Comparison of ENCODE assay signal across 19 cellular contexts in genomic region chr2:175461839-175462238, GRCh38.
A peak's percentile ranks its signal among the peaks of the same experiment; 100 is the strongest.
DNase-seq lines count a peak whose midpoint lies in the region; ATAC-seq and TF ChIP-seq lines count a peak whose summit lies in the region.
"Had no signal": no experiment of that assay in that cellular context is flagged by ENCODE, and none has a peak within 500 bp of the region (broad histone marks: within the 10 kb centered on the region; RNA-seq: fewer than 3 reads in every experiment).

No MANE protein-coding gene starts in this region.

- H3K27ac Mint-ChIP-seq in nephron progenitor cell (no peak overlapping the region), T-helper 17 cell (no peak overlapping the region)
- H3K27ac Mint-ChIP-seq: activated naive CD4-positive, alpha-beta T cell treated with anti-CD3 and anti-CD28 coated beads, Interleukin-2, amount 10 ng/mL, durations not matched to agents 7 days and 5 days; CD4-positive, alpha-beta memory T cell; naive B cell had no signal

- H3K4me3 Mint-ChIP-seq in nephron progenitor cell (peak overlapping the region; percentile 3), T-helper 17 cell (no peak overlapping the region)
- H3K4me3 Mint-ChIP-seq: activated naive CD4-positive, alpha-beta T cell treated with anti-CD3 and anti-CD28 coated beads, Interleukin-2, amount 10 ng/mL, durations not matched to agents 7 days and 5 days; CD4-positive, alpha-beta memory T cell; naive B cell had no signal

- peak; percentile 53 for DNase-seq in HuH-7 (ENCODE audit: low spot score)
- DNase-seq in NCI-H2029 (lab: John Stamatoyannopoulos, UW): peak; percentile 86
- DNase-seq in NCI-H748 treated with DMSO at 0.1 percent for 48 hours (lab: John Stamatoyannopoulos, UW): peak; percentile 93
- DNase-seq in nephron progenitor cell: no peak
- DNase-seq in T-helper 17 cell: no peak
- DNase-seq in stimulated activated CD4-positive, alpha-beta T cell treated with anti-CD3 and anti-CD28 coated beads, Interleukin-2, amount 100 ng/mL, for 24 hours: no peak
- DNase-seq: activated naive CD4-positive, alpha-beta T cell treated with anti-CD3 and anti-CD28 coated beads, Interleukin-2, amount 10 ng/mL, durations not matched to agents 7 days and 5 days; activated T-cell treated with anti-CD3 and anti-CD28 coated beads, Interleukin-2, amount 50 U/mL, for 48 hours; CD4-positive, alpha-beta memory T cell; GM23248; head of caudate nucleus; naive B cell; NCI-H1105 treated with DMSO at 0.1 percent for 48 hours; retina; stimulated activated CD4-positive, alpha-beta T cell treated with anti-CD3 and anti-CD28 coated beads, Interleukin-4, amount 100 ng/mL, for 1 hour; stimulated activated naive CD8-positive, alpha-beta T cell treated with anti-CD3 and anti-CD28 coated beads, Interleukin-15, Interleukin-2, amounts not matched to agents 100 U/mL and 50 U/mL, for 24 hours had no signal

- H3K9me3 Mint-ChIP-seq in nephron progenitor cell: peaks cover 25% of the 10 kb centered on the region

- H3K4me1 Mint-ChIP-seq in nephron progenitor cell (peaks cover 47% of the 10 kb centered on the region), T-helper 17 cell (no peaks in the 10 kb centered on the region)
- H3K4me1 Mint-ChIP-seq: activated naive CD4-positive, alpha-beta T cell treated with anti-CD3 and anti-CD28 coated beads, Interleukin-2, amount 10 ng/mL, durations not matched to agents 7 days and 5 days; CD4-positive, alpha-beta memory T cell; naive B cell had no signal

- H3K36me3 Mint-ChIP-seq in nephron progenitor cell (ENCODE audit: low read depth) (peaks cover 19% of the 10 kb centered on the region), T-helper 17 cell (ENCODE audit: low read depth) (no peaks in the 10 kb centered on the region)
- H3K36me3 Mint-ChIP-seq: activated naive CD4-positive, alpha-beta T cell treated with anti-CD3 and anti-CD28 coated beads, Interleukin-2, amount 10 ng/mL, durations not matched to agents 7 days and 5 days; CD4-positive, alpha-beta memory T cell; naive B cell had no signal

- no peak for TF ChIP-seq CTCF in nephron progenitor cell (IDR thresholded peaks at IDR 0.05)

- H3K27me3 Mint-ChIP-seq in nephron progenitor cell (ENCODE audit: low read depth, poor library complexity): peaks cover 8% of the 10 kb centered on the region
- H3K27me3 Mint-ChIP-seq in T-helper 17 cell: peaks cover under 1% of the 10 kb centered on the region
- H3K27me3 Mint-ChIP-seq: activated naive CD4-positive, alpha-beta T cell treated with anti-CD3 and anti-CD28 coated beads, Interleukin-2, amount 10 ng/mL, durations not matched to agents 7 days and 5 days had no signal

- no peak for ATAC-seq in T-helper 17 cell
- no peak for ATAC-seq in GM19467 (IDR thresholded peaks at IDR 0.05; ENCODE audit: unreplicated experiment)
- ATAC-seq: left lobe of liver; Right ventricle myocardium inferior; stimulated activated naive CD8-positive, alpha-beta T cell treated with anti-CD3 and anti-CD28 coated beads, Interleukin-15, Interleukin-2, amounts not matched to agents 100 U/mL and 50 U/mL, for 24 hours had no signal

- H3K9me3 ChIP-seq in T-helper 17 cell (ENCODE audit: control insufficient read depth, low read length, poor library complexity, severe bottlenecking): no peaks in the 10 kb centered on the region

Comparison
In these comparisons a context has a peak if more than half of its experiments do, and no peak if none do; other contexts are left out.
1. DNase-seq: peak in HuH-7 (single experiment), NCI-H2029 (single experiment) and NCI-H748 treated with DMSO at 0.1 percent for 48 hours (single experiment); none in nephron progenitor cell (single experiment), T-helper 17 cell (0 of 3) and stimulated activated CD4-positive, alpha-beta T cell treated with anti-CD3 and anti-CD28 coated beads, Interleukin-2, amount 100 ng/mL, for 24 hours (0 of 2).